Comparison of ENCODE assay signal across 9 cellular contexts in genomic region chr17:13594762-13595697, GRCh38. TPM values are rescaled to one million over a fixed set of nuclear protein-coding genes. Genes with fewer than 3 reads are reported as not detected.
DNase-seq lines count a peak whose midpoint lies in the region; ATAC-seq and TF ChIP-seq lines count a peak whose summit lies in the region.
"Had no signal": no experiment of that assay in that cellular context is flagged by ENCODE, and none has a peak within 500 bp of the region (broad histone marks: within the 10 kb centered on the region; RNA-seq: fewer than 3 reads in every experiment).

No MANE protein-coding gene starts in this region.

- ATAC-seq in T-cell (replicated peaks in 1 of 4) (peak; percentile 72 to 81 (median 78)), sciatic nerve (peak; percentile 78), HG02678 (IDR thresholded peaks at IDR 0.05; ENCODE audit: unreplicated experiment) (no peak)
- ATAC-seq in activated naive CD8-positive, alpha-beta T cell treated with anti-CD3 and anti-CD28 coated beads, Interleukin-2, amount 50 U/mL, for 24 hours, result peak; percentile 59

- no peak overlapping the region for H3K4me3 Mint-ChIP-seq in T-cell
- H3K4me3 Mint-ChIP-seq in activated naive CD8-positive, alpha-beta T cell treated with anti-CD3 and anti-CD28 coated beads, Interleukin-2, amount 50 U/mL, for 24 hours, result no peak overlapping the region

- POLR2A ChIA-PET in T-cell (lab: Charles Lee), result no interaction called here

- H3K4me3 ChIP-seq in left ventricle myocardium inferior, result no peak overlapping the region
- H3K4me3 ChIP-seq: BLaER1 treated with 17β-estradiol and CSF1 and Interleukin-3, amounts not matched to agents 10 nM and 100 nM had no signal

- H3K27me3 Mint-ChIP-seq in T-cell, result peaks cover 32 to 33% of the 10 kb centered on the region in 2 donors
- peaks cover 28% of the 10 kb centered on the region for H3K27me3 Mint-ChIP-seq in activated naive CD8-positive, alpha-beta T cell treated with anti-CD3 and anti-CD28 coated beads, Interleukin-2, amount 50 U/mL, for 24 hours

- intact Hi-C loops in left ventricle myocardium inferior (cut with micrococcal nuclease), result loop anchor here (5.0 kb wide), 1 partner anchor 707 kb away; the partner anchor contains the start of gene HS3ST3B1
- intact Hi-C loops in sciatic nerve (cut with DNase I), result loop anchor here (10.0 kb wide), 1 partner anchor 700 kb away; no protein-coding TSS in a partner anchor

- H3K9me3 ChIP-seq in left ventricle myocardium inferior (replicated peaks), result no peaks in the 10 kb centered on the region
- H3K9me3 ChIP-seq: BLaER1 treated with 17β-estradiol and CSF1 and Interleukin-3, amounts not matched to agents 10 nM and 100 nM had no signal

- CTCF ChIA-PET in T-cell (lab: Charles Lee), result interaction anchor here (0.5 to 5.4 kb wide), 13 partner anchors 11 to 1616 kb away, joined by 3 to 34 read pairs (median 5); partner anchors contain the start of gene HS3ST3B1 (in 1 of the 2)

- no peaks in the 10 kb centered on the region for H3K9me3 Mint-ChIP-seq in T-cell
- H3K9me3 Mint-ChIP-seq in activated naive CD8-positive, alpha-beta T cell treated with anti-CD3 and anti-CD28 coated beads, Interleukin-2, amount 50 U/mL, for 24 hours, result no peaks in the 10 kb centered on the region

- H3K27ac Mint-ChIP-seq in T-cell, result peak overlapping the region in 1 of 2 donors; percentile 29
- no peak overlapping the region for H3K27ac Mint-ChIP-seq in activated naive CD8-positive, alpha-beta T cell treated with anti-CD3 and anti-CD28 coated beads, Interleukin-2, amount 50 U/mL, for 24 hours

- H3K4me1 ChIP-seq in left ventricle myocardium inferior, result peaks cover 21% of the 10 kb centered on the region

- peak; percentile 88 for TF ChIP-seq CTCF in left ventricle myocardium inferior (IDR thresholded peaks at IDR 0.05; ENCODE audit: borderline replicate concordance)

- peaks cover 5 to 8% (median 6%) of the 10 kb centered on the region in 3 donors for H3K4me1 Mint-ChIP-seq in T-cell
- H3K4me1 Mint-ChIP-seq in activated naive CD8-positive, alpha-beta T cell treated with anti-CD3 and anti-CD28 coated beads, Interleukin-2, amount 50 U/mL, for 24 hours, result peaks cover 2% of the 10 kb centered on the region

- H3K36me3 Mint-ChIP-seq in T-cell, result no peaks in the 10 kb centered on the region
- no peaks in the 10 kb centered on the region for H3K36me3 Mint-ChIP-seq in activated naive CD8-positive, alpha-beta T cell treated with anti-CD3 and anti-CD28 coated beads, Interleukin-2, amount 50 U/mL, for 24 hours (ENCODE audit: low read depth)

- H3K36me3 ChIP-seq in left ventricle myocardium inferior, result no peaks in the 10 kb centered on the region
- H3K36me3 ChIP-seq: BLaER1 treated with 17β-estradiol and CSF1 and Interleukin-3, amounts not matched to agents 10 nM and 100 nM had no signal

- peaks cover 18% of the 10 kb centered on the region for H3K27me3 ChIP-seq in left ventricle myocardium inferior (ENCODE audit: low read depth)

- DNase-seq in DMS79 (lab: John Stamatoyannopoulos, UW) (peak; percentile 3), DMS79 treated with DMSO at 0.1 percent for 48 hours (lab: John Stamatoyannopoulos, UW) (no peak), LoVo (ENCODE audit: low spot score) (peak; percentile 76), T-cell (peak; percentile 40 to 87 (median 76)), left ventricle myocardium inferior (peak; percentile 27), sciatic nerve (ENCODE audit: low spot score) (peak; percentile 83)
- DNase-seq in activated naive CD8-positive, alpha-beta T cell treated with anti-CD3 and anti-CD28 coated beads, Interleukin-2, amount 50 U/mL, for 24 hours, result peak; percentile 76

- no peak overlapping the region for H3K27ac ChIP-seq in left ventricle myocardium inferior (replicated peaks)

RNA-seq across cellular contexts. Expression of gene HS3ST3A1, which starts 6.7 kb away (rescaled TPM):
- 1 to 10 TPM in 2 of 5 donors, not detected in 3; 1.0 to 2.4 TPM for total RNA-seq in T-cell
- total RNA-seq in left ventricle myocardium inferior, result 0.16 TPM
- 1.0 TPM for total RNA-seq in sciatic nerve
